Comparison of ENCODE assay signal across 18 cellular contexts in genomic region chr2:207812058-207812857, GRCh38. TPM values are rescaled to one million over a fixed set of nuclear protein-coding genes. Genes with fewer than 3 reads are reported as not detected.
DNase-seq lines count a peak whose midpoint lies in the region; ATAC-seq, FAIRE-seq and TF ChIP-seq lines count a peak whose summit lies in the region.
"Had no signal": no experiment of that assay in that cellular context is flagged by ENCODE, and none has a peak within 500 bp of the region (broad histone marks: within the 10 kb centered on the region; RNA-seq: fewer than 3 reads in every experiment).

No MANE protein-coding gene starts in this region.

- no peaks in the 10 kb centered on the region for H3K9me3 Mint-ChIP-seq in activated naive CD4-positive, alpha-beta T cell treated with anti-CD3 and anti-CD28 coated beads, Interleukin-2, amount 10 ng/mL, durations not matched to agents 7 days and 5 days
- H3K9me3 Mint-ChIP-seq in mesothelial cell of epicardium = no peaks in the 10 kb centered on the region
- H3K9me3 Mint-ChIP-seq: activated T-cell treated with anti-CD3 and anti-CD28 coated beads, Interleukin-2, amount 50 U/mL, for 72 hours had no signal

- no peak overlapping the region for H3K4me3 Mint-ChIP-seq in activated naive CD4-positive, alpha-beta T cell treated with anti-CD3 and anti-CD28 coated beads, Interleukin-2, amount 10 ng/mL, durations not matched to agents 7 days and 5 days
- H3K4me3 Mint-ChIP-seq in mesothelial cell of epicardium = no peak overlapping the region
- H3K4me3 Mint-ChIP-seq: activated T-cell treated with anti-CD3 and anti-CD28 coated beads, Interleukin-2, amount 50 U/mL, for 72 hours; B cell had no signal

- no peaks in the 10 kb centered on the region for H3K36me3 Mint-ChIP-seq in activated naive CD4-positive, alpha-beta T cell treated with anti-CD3 and anti-CD28 coated beads, Interleukin-2, amount 10 ng/mL, durations not matched to agents 7 days and 5 days
- no peaks in the 10 kb centered on the region for H3K36me3 Mint-ChIP-seq in mesothelial cell of epicardium

- peaks cover 4% of the 10 kb centered on the region for H3K4me1 Mint-ChIP-seq in activated naive CD4-positive, alpha-beta T cell treated with anti-CD3 and anti-CD28 coated beads, Interleukin-2, amount 10 ng/mL, durations not matched to agents 7 days and 5 days
- H3K4me1 Mint-ChIP-seq in mesothelial cell of epicardium = peaks cover 26% of the 10 kb centered on the region
- H3K4me1 Mint-ChIP-seq: B cell had no signal

- no peak for FAIRE-seq in GM12891 (lab: Jason Lieb, UNC)

- CTCF ChIA-PET in activated naive CD4-positive, alpha-beta T cell treated with anti-CD3 and anti-CD28 coated beads, Interleukin-2, amount 10 ng/mL, durations not matched to agents 7 days and 5 days (lab: Charles Lee) = no interaction called here

- TF ChIP-seq CTCF in dorsolateral prefrontal cortex (IDR thresholded peaks at IDR 0.05 in 54 of 56, conservative IDR thresholded peaks at IDR 0.05 in 2 of 56; ENCODE audit: low read depth in 1 of 56, partially characterized antibody in 56 of 56) (no peak), mesothelial cell of epicardium (IDR thresholded peaks at IDR 0.05; ENCODE audit: unreplicated experiment) (no peak)

- H3K27me3 Mint-ChIP-seq in activated naive CD4-positive, alpha-beta T cell treated with anti-CD3 and anti-CD28 coated beads, Interleukin-2, amount 10 ng/mL, durations not matched to agents 7 days and 5 days = peaks cover 11% of the 10 kb centered on the region
- H3K27me3 Mint-ChIP-seq in mesothelial cell of epicardium (ENCODE audit: low read depth) = no peaks in the 10 kb centered on the region

- intact Hi-C loops in dorsolateral prefrontal cortex (cut with DNase I) = loop anchor here (2.0 kb wide), 2 partner anchors 41 to 43 kb away; partner anchors contain the start of gene FZD5 (in 1 of the 2)

- peak overlapping the region; percentile 49 to 99 (median 92) for H3K27ac ChIP-seq in dorsolateral prefrontal cortex

- ATAC-seq in SK-N-SH treated with all-trans-retinoic acid at 6 μM for 48 hours (no peak), GM19328 (IDR thresholded peaks at IDR 0.05; ENCODE audit: unreplicated experiment) (no peak)
- ATAC-seq: activated T-cell treated with anti-CD3 and anti-CD28 coated beads, Interleukin-2, amount 50 U/mL, for 72 hours had no signal

- H3K27me3 ChIP-seq in dorsolateral prefrontal cortex = no peaks in the 10 kb centered on the region
- H3K27me3 ChIP-seq: esophagus squamous epithelium, upper lobe of left lung had no signal

- H3K4me3 ChIP-seq in dorsolateral prefrontal cortex = peak overlapping the region in 9 of 59 donors; percentile 10 to 55 (median 34)
- H3K4me3 ChIP-seq: esophagus squamous epithelium, lower lobe of right lung had no signal

- no peak for DNase-seq in activated naive CD4-positive, alpha-beta T cell treated with anti-CD3 and anti-CD28 coated beads, Interleukin-2, amount 10 ng/mL, durations not matched to agents 7 days and 5 days
- no peak for DNase-seq in activated naive CD4-positive, alpha-beta T cell treated with Interleukin-2 at 50 U/mL for 16 hours
- DNase-seq in dorsolateral prefrontal cortex (no peak), mesothelial cell of epicardium (ENCODE audit: low spot score in 2 of 2, unreplicated experiment in 2 of 2) (no peak), GM12891 (ENCODE audit: insufficient read length, low spot score) (no peak), NCI-H146 treated with DMSO at 0.1 percent for 48 hours (lab: John Stamatoyannopoulos, UW; ENCODE audit: unreplicated experiment) (no peak)
- DNase-seq: activated T-cell treated with anti-CD3 and anti-CD28 coated beads, Interleukin-2, amount 50 U/mL, for 72 hours; COR-L47; effector CD8-positive, alpha-beta T cell; esophagus squamous epithelium; lower lobe of right lung; NCI-H1436; PC-9; stimulated activated naive CD4-positive, alpha-beta T cell had no signal

- TF ChIP-seq POLR2A in GM12891 (IDR thresholded peaks at IDR 0.05; ENCODE audit: low read depth, low read length) = no peak

- H3K27ac Mint-ChIP-seq in activated naive CD4-positive, alpha-beta T cell treated with anti-CD3 and anti-CD28 coated beads, Interleukin-2, amount 10 ng/mL, durations not matched to agents 7 days and 5 days = peak overlapping the region; percentile 4
- peak overlapping the region; percentile 31 for H3K27ac Mint-ChIP-seq in mesothelial cell of epicardium
- H3K27ac Mint-ChIP-seq: activated T-cell treated with anti-CD3 and anti-CD28 coated beads, Interleukin-2, amount 50 U/mL, for 72 hours; B cell had no signal

TF ChIP-seq in GM12891, 5 proteins besides CTCF, POLR2A, EP300 and RAD21:
- TF ChIP-seq POLR2AphosphoS5 (IDR thresholded peaks at IDR 0.05; ENCODE audit: low read depth, low read length) (no peak), POU2F2 (IDR thresholded peaks at IDR 0.05; ENCODE audit: low read depth, low read length) (no peak), PAX5 (IDR thresholded peaks at IDR 0.05; ENCODE audit: insufficient read depth, low read length, severe bottlenecking) (no peak)
TF ChIP-seq in GM12891: peak in this region for 0.

TF ChIP-seq in SK-N-SH treated with all-trans-retinoic acid at 6 μM for 48 hours, 23 proteins besides CTCF, POLR2A, EP300 and RAD21:
- TF ChIP-seq BACH2 (CRISPR knock-in tag; IDR thresholded peaks at IDR 0.05; ENCODE audit: borderline replicate concordance) (no peak), CSRNP3 (CRISPR knock-in tag; IDR thresholded peaks at IDR 0.05) (no peak), TOX (CRISPR knock-in tag; IDR thresholded peaks at IDR 0.05; ENCODE audit: borderline replicate concordance) (no peak), CSDC2 (CRISPR knock-in tag; IDR thresholded peaks at IDR 0.05) (no peak), TSHZ2 (CRISPR knock-in tag; IDR thresholded peaks at IDR 0.05) (no peak), PPARA (CRISPR knock-in tag; IDR thresholded peaks at IDR 0.05; ENCODE audit: borderline replicate concordance) (no peak), OSR1 (CRISPR knock-in tag; IDR thresholded peaks at IDR 0.05) (no peak), ZC3H10 (CRISPR knock-in tag; IDR thresholded peaks at IDR 0.05) (no peak), ESRRG (CRISPR knock-in tag; IDR thresholded peaks at IDR 0.05) (no peak), ARNTL (CRISPR knock-in tag; IDR thresholded peaks at IDR 0.05; ENCODE audit: borderline replicate concordance, low read depth) (no peak), ZFP3 (CRISPR knock-in tag; IDR thresholded peaks at IDR 0.05) (no peak), TCF4 (CRISPR knock-in tag; IDR thresholded peaks at IDR 0.05; ENCODE audit: borderline replicate concordance) (no peak), ZNF565 (CRISPR knock-in tag; conservative IDR thresholded peaks at IDR 0.05; ENCODE audit: low read depth) (no peak), ISL1 (CRISPR knock-in tag; IDR thresholded peaks at IDR 0.05) (no peak)

RNA-seq across cellular contexts. Expression of gene FZD5, which starts 42.6 kb away (rescaled TPM):
- 10 to 100 TPM in 10 of 120 experiments, 1 to 10 TPM in 110; 2.1 to 17.5 (median 5.0) TPM for total RNA-seq in dorsolateral prefrontal cortex
- 1.9 to 2.1 TPM (median 1.9 TPM) in 3 replicates for total RNA-seq in mesothelial cell of epicardium
- polyA plus RNA-seq in GM12891 (2012; ENCODE audit: low read depth, missing spikeins) = 0.18 TPM
